In genomic region chr6:133568970-133569889, GRCh38 we compare ENCODE assay signal across 9 cellular contexts.
A peak's percentile ranks its signal among the peaks of the same experiment; 100 is the strongest.
DNase-seq lines count a peak whose midpoint lies in the region; ATAC-seq and TF ChIP-seq lines count a peak whose summit lies in the region.
"Had no signal": no experiment of that assay in that cellular context is flagged by ENCODE, and none has a peak within 500 bp of the region (broad histone marks: within the 10 kb centered on the region; RNA-seq: fewer than 3 reads in every experiment).

No MANE protein-coding gene starts in this region.

- ATAC-seq in activated CD4-positive, CD25-positive, alpha-beta regulatory T cell treated with anti-CD3 and anti-CD28 coated beads, Interleukin-2, amount 50 U/mL, for 24 hours = peak; percentile 65 to 74

- no peaks in the 10 kb centered on the region for H3K36me3 ChIP-seq in muscle layer of colon (ENCODE audit: insufficient read depth, low read length)
- no peaks in the 10 kb centered on the region for H3K36me3 ChIP-seq in uterus

- intact Hi-C loops in uterus (cut with DNase I; ENCODE audit: low total_unique reads) = loop anchor here (5.0 kb wide), 1 partner anchor 348 kb away; no protein-coding TSS in a partner anchor

- H3K27ac ChIP-seq in muscle layer of colon (ENCODE audit: low read depth, low read length) (no peak overlapping the region), uterus (peak overlapping the region; percentile 48 to 69)

- no peaks in the 10 kb centered on the region for H3K9me3 ChIP-seq in muscle layer of colon (ENCODE audit: low read length)
- H3K9me3 ChIP-seq in uterus = no peaks in the 10 kb centered on the region

- H3K9me3 Mint-ChIP-seq in T-helper 2 cell treated with Interferon-gamma antibody and Interleukin-4, amounts not matched to agents 5 μg/mL and 100 μg/mL, for 36 hours = no peaks in the 10 kb centered on the region
- H3K9me3 Mint-ChIP-seq: naive B cell had no signal

- peak overlapping the region in 1 of 2 donors; percentile 36 for H3K4me3 ChIP-seq in muscle layer of colon (ENCODE audit: low read depth in 1 of 2, low read length in 2 of 2)
- peak overlapping the region; percentile 29 to 30 for H3K4me3 ChIP-seq in uterus

- TF ChIP-seq CTCF in uterus (IDR thresholded peaks at IDR 0.05) = peak; percentile 92 to 98 (median 97)

- H3K27me3 ChIP-seq in muscle layer of colon (ENCODE audit: control insufficient read depth in 1 of 2, insufficient read depth in 2 of 2, low read length in 2 of 2) = no peaks in the 10 kb centered on the region
- no peaks in the 10 kb centered on the region for H3K27me3 ChIP-seq in uterus

- H3K4me1 Mint-ChIP-seq in T-helper 2 cell treated with Interferon-gamma antibody and Interleukin-4, amounts not matched to agents 5 μg/mL and 100 μg/mL, for 36 hours (ENCODE audit: low read depth) = peaks cover 6% of the 10 kb centered on the region

- no peak overlapping the region for H3K27ac Mint-ChIP-seq in T-helper 2 cell treated with Interferon-gamma antibody and Interleukin-4, amounts not matched to agents 5 μg/mL and 100 μg/mL, for 36 hours

- peak overlapping the region; percentile 28 for H3K9ac ChIP-seq in muscle layer of colon (ENCODE audit: low read length)

- H3K36me3 Mint-ChIP-seq in T-helper 2 cell treated with Interferon-gamma antibody and Interleukin-4, amounts not matched to agents 5 μg/mL and 100 μg/mL, for 36 hours (ENCODE audit: low read depth) = no peaks in the 10 kb centered on the region
- H3K36me3 Mint-ChIP-seq: naive B cell had no signal

- DNase-seq in activated CD4-positive, CD25-positive, alpha-beta regulatory T cell treated with anti-CD3 and anti-CD28 coated beads, Interleukin-2, amount 50 U/mL, for 72 hours = no peak
- peak; percentile 97 for DNase-seq in HCEC 1CT
- peak; percentile 1 for DNase-seq in NCI-H1048 (lab: John Stamatoyannopoulos, UW)
- peak; percentile 11 for DNase-seq in T-helper 2 cell treated with Interferon-gamma antibody and Interleukin-4, amounts not matched to agents 5 μg/mL and 100 μg/mL, for 36 hours (ENCODE audit: low spot score)
- DNase-seq in erythroblast (lab: John Stamatoyannopoulos, UW) = peak; percentile 2 to 59
- DNase-seq in uterus = peak; percentile 35
- DNase-seq: naive B cell had no signal

- H3K4me3 Mint-ChIP-seq in T-helper 2 cell treated with Interferon-gamma antibody and Interleukin-4, amounts not matched to agents 5 μg/mL and 100 μg/mL, for 36 hours = peak overlapping the region; percentile 72

- TF ChIP-seq POLR2A in erythroblast (IDR thresholded peaks at IDR 0.05; ENCODE audit: low read length) (no peak), uterus (IDR thresholded peaks at IDR 0.05) (no peak)

- H3K4me1 ChIP-seq in muscle layer of colon (ENCODE audit: insufficient read depth, low read length) (no peaks in the 10 kb centered on the region), uterus (no peaks in the 10 kb centered on the region)

- peaks cover 10% of the 10 kb centered on the region for H3K27me3 Mint-ChIP-seq in T-helper 2 cell treated with Interferon-gamma antibody and Interleukin-4, amounts not matched to agents 5 μg/mL and 100 μg/mL, for 36 hours (ENCODE audit: low read depth)
